ENCODE assay signal across 1 cellular context in the genomic region with DNA sequence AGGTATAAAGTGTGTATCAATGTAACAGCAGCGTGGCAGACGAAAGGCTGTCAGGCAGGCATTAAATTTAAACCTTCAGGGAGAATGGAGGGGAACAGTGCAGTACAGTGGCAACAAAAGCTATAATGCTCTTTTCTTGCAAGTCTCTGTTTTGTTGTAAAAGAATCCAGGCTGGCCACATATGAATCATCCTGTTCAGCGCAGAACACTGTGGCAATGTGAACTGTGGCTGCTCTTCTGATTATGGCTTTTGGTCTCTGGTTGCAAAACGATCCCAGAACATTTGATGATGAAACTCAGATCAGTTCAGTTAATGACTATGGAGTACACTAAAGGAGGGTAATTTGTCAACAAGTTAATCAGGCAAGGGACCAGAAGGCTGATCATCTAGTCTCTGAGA.
TF ChIP-seq lines count a peak whose summit lies in the region.

No MANE protein-coding gene starts in this region.

TF ChIP-seq in WTC11, 78 proteins besides CTCF, POLR2A, EP300 and RAD21 (continued from another document):
- TF ChIP-seq, protein P1, sequence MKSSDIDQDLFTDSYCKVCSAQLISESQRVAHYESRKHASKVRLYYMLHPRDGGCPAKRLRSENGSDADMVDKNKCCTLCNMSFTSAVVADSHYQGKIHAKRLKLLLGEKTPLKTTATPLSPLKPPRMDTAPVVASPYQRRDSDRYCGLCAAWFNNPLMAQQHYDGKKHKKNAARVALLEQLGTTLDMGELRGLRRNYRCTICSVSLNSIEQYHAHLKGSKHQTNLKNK (CRISPR knock-in tag; IDR thresholded peaks at IDR 0.05), result no peak
- TF ChIP-seq PRRX2 (CRISPR knock-in tag; IDR thresholded peaks at IDR 0.05) (no peak), NR2C2 (CRISPR knock-in tag; IDR thresholded peaks at IDR 0.05) (no peak)
- TF ChIP-seq, protein P2, sequence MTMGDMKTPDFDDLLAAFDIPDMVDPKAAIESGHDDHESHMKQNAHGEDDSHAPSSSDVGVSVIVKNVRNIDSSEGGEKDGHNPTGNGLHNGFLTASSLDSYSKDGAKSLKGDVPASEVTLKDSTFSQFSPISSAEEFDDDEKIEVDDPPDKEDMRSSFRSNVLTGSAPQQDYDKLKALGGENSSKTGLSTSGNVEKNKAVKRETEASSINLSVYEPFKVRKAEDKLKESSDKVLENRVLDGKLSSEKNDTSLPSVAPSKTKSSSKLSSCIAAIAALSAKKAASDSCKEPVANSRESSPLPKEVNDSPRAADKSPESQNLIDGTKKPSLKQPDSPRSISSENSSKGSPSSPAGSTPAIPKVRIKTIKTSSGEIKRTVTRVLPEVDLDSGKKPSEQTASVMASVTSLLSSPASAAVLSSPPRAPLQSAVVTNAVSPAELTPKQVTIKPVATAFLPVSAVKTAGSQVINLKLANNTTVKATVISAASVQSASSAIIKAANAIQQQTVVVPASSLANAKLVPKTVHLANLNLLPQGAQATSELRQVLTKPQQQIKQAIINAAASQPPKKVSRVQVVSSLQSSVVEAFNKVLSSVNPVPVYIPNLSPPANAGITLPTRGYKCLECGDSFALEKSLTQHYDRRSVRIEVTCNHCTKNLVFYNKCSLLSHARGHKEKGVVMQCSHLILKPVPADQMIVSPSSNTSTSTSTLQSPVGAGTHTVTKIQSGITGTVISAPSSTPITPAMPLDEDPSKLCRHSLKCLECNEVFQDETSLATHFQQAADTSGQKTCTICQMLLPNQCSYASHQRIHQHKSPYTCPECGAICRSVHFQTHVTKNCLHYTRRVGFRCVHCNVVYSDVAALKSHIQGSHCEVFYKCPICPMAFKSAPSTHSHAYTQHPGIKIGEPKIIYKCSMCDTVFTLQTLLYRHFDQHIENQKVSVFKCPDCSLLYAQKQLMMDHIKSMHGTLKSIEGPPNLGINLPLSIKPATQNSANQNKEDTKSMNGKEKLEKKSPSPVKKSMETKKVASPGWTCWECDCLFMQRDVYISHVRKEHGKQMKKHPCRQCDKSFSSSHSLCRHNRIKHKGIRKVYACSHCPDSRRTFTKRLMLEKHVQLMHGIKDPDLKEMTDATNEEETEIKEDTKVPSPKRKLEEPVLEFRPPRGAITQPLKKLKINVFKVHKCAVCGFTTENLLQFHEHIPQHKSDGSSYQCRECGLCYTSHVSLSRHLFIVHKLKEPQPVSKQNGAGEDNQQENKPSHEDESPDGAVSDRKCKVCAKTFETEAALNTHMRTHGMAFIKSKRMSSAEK (CRISPR knock-in tag; IDR thresholded peaks at IDR 0.05; ENCODE audit: borderline replicate concordance), result no peak
- TF ChIP-seq, protein P3, sequence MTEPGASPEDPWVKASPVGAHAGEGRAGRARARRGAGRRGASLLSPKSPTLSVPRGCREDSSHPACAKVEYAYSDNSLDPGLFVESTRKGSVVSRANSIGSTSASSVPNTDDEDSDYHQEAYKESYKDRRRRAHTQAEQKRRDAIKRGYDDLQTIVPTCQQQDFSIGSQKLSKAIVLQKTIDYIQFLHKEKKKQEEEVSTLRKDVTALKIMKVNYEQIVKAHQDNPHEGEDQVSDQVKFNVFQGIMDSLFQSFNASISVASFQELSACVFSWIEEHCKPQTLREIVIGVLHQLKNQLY (CRISPR knock-in tag; IDR thresholded peaks at IDR 0.05), result no peak
TF ChIP-seq in WTC11: peak in this region for 0.
